ENCODE assay signal across 19 cellular contexts in genomic region chr3:20935791-20936190, GRCh38.
DNase-seq lines count a peak whose midpoint lies in the region; ATAC-seq, FAIRE-seq and TF ChIP-seq lines count a peak whose summit lies in the region.
"Had no signal": no experiment of that assay in that cellular context is flagged by ENCODE, and none has a peak within 500 bp of the region (broad histone marks: within the 10 kb centered on the region; RNA-seq: fewer than 3 reads in every experiment).

No MANE protein-coding gene starts in this region.

- H3K4me1 ChIP-seq in GM23248 (ENCODE audit: insufficient read depth), result 0 out of 2 replicates have a peak, but pooled peaks cover 9% of the 10 kb centered on the region
- H3K4me1 ChIP-seq: BE2C had no signal

- WGBS in GM23248 (ENCODE audit: low coverage in 1 of 2, low lambda C conversion rate in 2 of 2, missing lambda C conversion rate in 2 of 2), 2 experiments, result 58 to 73% methylated on average over 2 of the region's 2 CpGs

- H3K9ac ChIP-seq in GM23248, result no peak overlapping the region

- H3K9me2 ChIP-seq in GM23248 (ENCODE audit: insufficient read depth), result no peaks in the 10 kb centered on the region

- no peaks in the 10 kb centered on the region for H3K36me3 Mint-ChIP-seq in T-helper 2 cell treated with Interferon-gamma antibody and Interleukin-4, amounts not matched to agents 5 μg/mL and 100 μg/mL, for 36 hours (ENCODE audit: low read depth)
- H3K36me3 Mint-ChIP-seq: CD8-positive, alpha-beta T cell; T-cell had no signal

- no peak overlapping the region for H3K4me3 Mint-ChIP-seq in T-helper 2 cell treated with Interferon-gamma antibody and Interleukin-4, amounts not matched to agents 5 μg/mL and 100 μg/mL, for 36 hours
- H3K4me3 Mint-ChIP-seq: CD8-positive, alpha-beta T cell; T-cell had no signal

- H3K9me3 Mint-ChIP-seq in T-helper 2 cell treated with Interferon-gamma antibody and Interleukin-4, amounts not matched to agents 5 μg/mL and 100 μg/mL, for 36 hours, result peaks cover 34% of the 10 kb centered on the region

- CTCF ChIA-PET in BJ (lab: Yijun Ruan, JAX), result interaction anchor here (1.5 kb wide), 1 partner anchor 424 kb away, joined by 5 read pairs; no protein-coding TSS in a partner anchor

- H3K79me2 ChIP-seq in GM23248 (ENCODE audit: insufficient read depth), result no peaks in the 10 kb centered on the region

- DNase-seq in BJ (ENCODE audit: low read depth) (peak; percentile 46), GM23248 (peak; percentile 8), bronchial epithelial cell (ENCODE audit: low read depth) (peak; percentile 80), kidney tubule cell (ENCODE audit: low spot score) (peak; percentile 1), sciatic nerve (ENCODE audit: low spot score) (no peak), GM10266 (ENCODE audit: extremely low spot score) (no peak), DMS153 (lab: John Stamatoyannopoulos, UW) (no peak)
- no peak for DNase-seq in T-helper 2 cell treated with Interferon-gamma antibody and Interleukin-4, amounts not matched to agents 5 μg/mL and 100 μg/mL, for 36 hours (ENCODE audit: low spot score)
- DNase-seq: BE2C; CD8-positive, alpha-beta T cell; DMS79 treated with DMSO at 0.1 percent for 48 hours; GF-D8; GOT3; KBM-7; NCI-H1436; NCI-H2029 treated with DMSO at 0.1 percent for 48 hours; NCI-H510A treated with DMSO at 0.1 percent for 48 hours; T-cell had no signal

- in situ Hi-C loops in GM23248 (cut with MboI), result loop anchor here (10.0 kb wide), 1 partner anchor 421 kb away; no protein-coding TSS in a partner anchor

- H3K4me1 Mint-ChIP-seq in T-helper 2 cell treated with Interferon-gamma antibody and Interleukin-4, amounts not matched to agents 5 μg/mL and 100 μg/mL, for 36 hours (ENCODE audit: low read depth), result no peaks in the 10 kb centered on the region
- H3K4me1 Mint-ChIP-seq: T-cell had no signal

- no peaks in the 10 kb centered on the region for H4K20me1 ChIP-seq in GM23248 (ENCODE audit: insufficient read depth)

- H3K36me3 ChIP-seq in BJ (ENCODE audit: control insufficient read depth, insufficient read depth, low read length) (no peaks in the 10 kb centered on the region), GM23248 (ENCODE audit: low read depth) (no peaks in the 10 kb centered on the region), bronchial epithelial cell (ENCODE audit: control insufficient read depth, insufficient read depth, low read length) (no peaks in the 10 kb centered on the region)
- H3K36me3 ChIP-seq: BE2C had no signal

- H3K4me2 ChIP-seq in GM23248 (ENCODE audit: unreplicated experiment), result no peak overlapping the region

- no peak for FAIRE-seq in bronchial epithelial cell (lab: Jason Lieb, UNC)

- no peaks in the 10 kb centered on the region for H3K27me3 ChIP-seq in BJ (ENCODE audit: control insufficient read depth, insufficient read depth, low read length)
- no peaks in the 10 kb centered on the region for H3K27me3 ChIP-seq in GM23248 (replicated peaks; ENCODE audit: insufficient read depth)
- H3K27me3 ChIP-seq in bronchial epithelial cell (ENCODE audit: control insufficient read depth, insufficient read depth, low read length), result no peaks in the 10 kb centered on the region
- H3K27me3 ChIP-seq: BE2C had no signal

- intact Hi-C loops in sciatic nerve (cut with DNase I), result no loop called here

- no peaks in the 10 kb centered on the region for H3K9me3 ChIP-seq in GM23248 (ENCODE audit: low read depth)
- H3K9me3 ChIP-seq: BE2C had no signal

- H3K27ac Mint-ChIP-seq in T-helper 2 cell treated with Interferon-gamma antibody and Interleukin-4, amounts not matched to agents 5 μg/mL and 100 μg/mL, for 36 hours, result no peak overlapping the region
- H3K27ac Mint-ChIP-seq: CD8-positive, alpha-beta T cell; T-cell had no signal

- no peaks in the 10 kb centered on the region for H3K27me3 Mint-ChIP-seq in T-helper 2 cell treated with Interferon-gamma antibody and Interleukin-4, amounts not matched to agents 5 μg/mL and 100 μg/mL, for 36 hours (ENCODE audit: low read depth)
- H3K27me3 Mint-ChIP-seq: T-cell had no signal

- ATAC-seq in sciatic nerve, result no peak
- ATAC-seq: CD8-positive, alpha-beta T cell; Panc1; T-cell had no signal

- no peak overlapping the region for H3K27ac ChIP-seq in GM23248

- POLR2A ChIA-PET in BJ (lab: Charles Lee), result no interaction called here

- H2AFZ ChIP-seq in GM23248, result no peak overlapping the region

- TF ChIP-seq CTCF in BJ (IDR thresholded peaks at IDR 0.05; ENCODE audit: insufficient read depth, low read depth, low read length) (no peak), bronchial epithelial cell (IDR thresholded peaks at IDR 0.05; ENCODE audit: insufficient read depth, low read length, severe bottlenecking) (no peak), GM10266 (IDR thresholded peaks at IDR 0.05; ENCODE audit: control insufficient read depth, insufficient read depth, low read depth, missing control alignments) (no peak)

- H3K4me3 ChIP-seq in BJ (ENCODE audit: low read depth, low read length), result no peak overlapping the region
- H3K4me3 ChIP-seq in GM23248, result no peak overlapping the region
- no peak overlapping the region for H3K4me3 ChIP-seq in bronchial epithelial cell (ENCODE audit: low read depth, low read length)

- no peaks in the 10 kb centered on the region for H3F3A ChIP-seq in GM23248 (ENCODE audit: insufficient read depth)

Comparison
In these comparisons a context has a peak if more than half of its experiments do, and no peak if none do; other contexts are left out.
1. DNase-seq: peak in BJ (single experiment), GM23248 (single experiment), bronchial epithelial cell (single experiment) and kidney tubule cell (single experiment); none in sciatic nerve (single experiment), GM10266 (single experiment), T-helper 2 cell treated with Interferon-gamma antibody and Interleukin-4, amounts not matched to agents 5 μg/mL and 100 μg/mL, for 36 hours (single experiment) and DMS153 (single experiment).